26 cellular contexts compared by ENCODE assay signal in genomic region chr4:162117051-162117450, GRCh38. TPM values are rescaled to one million over a fixed set of nuclear protein-coding genes. Genes with fewer than 3 reads are reported as not detected.
"Had no signal": no experiment of that assay in that cellular context is flagged by ENCODE, and none has a peak within 500 bp of the region (broad histone marks: within the 10 kb centered on the region; RNA-seq: fewer than 3 reads in every experiment).

No MANE protein-coding gene starts in this region.

- H3K4me1 Mint-ChIP-seq: activated B cell treated with CpG ODN at 0.5 μM for 24 hours; activated CD4-positive, alpha-beta T cell treated with anti-CD3 and anti-CD28 coated beads for 36 hours; stimulated activated naive B cell treated with anti-CD40 and anti-IgM and Interleukin-4, amounts not matched to agents 10 μg/mL and 1 μg/mL and 100 μg/mL, for 72 hours had no signal

- ATAC-seq: activated CD4-positive, alpha-beta T cell treated with anti-CD3 and anti-CD28 coated beads for 36 hours; effector memory CD8-positive, alpha-beta T cell; esophagus mucosa; natural killer cell treated with Interleukin-12 subunit alpha and Interleukin-12 subunit beta and Interleukin-15 and Interleukin-18, amount 100 ng/mL, for 72 hours; sciatic nerve; stimulated activated naive B cell treated with anti-CD40 and anti-IgM and Interleukin-4, amounts not matched to agents 10 μg/mL and 1 μg/mL and 100 μg/mL, for 72 hours had no signal

- H3K4me1 ChIP-seq: adrenal gland, colonic mucosa, upper lobe of left lung had no signal

- H3K27me3 ChIP-seq: adrenal gland, colonic mucosa, hepatocyte, upper lobe of left lung had no signal

- H3K9me3 Mint-ChIP-seq: activated B cell treated with CpG ODN at 0.5 μM for 24 hours; stimulated activated naive B cell treated with anti-CD40 and anti-IgM and Interleukin-4, amounts not matched to agents 10 μg/mL and 1 μg/mL and 100 μg/mL, for 72 hours had no signal

- H3K27me3 Mint-ChIP-seq: activated B cell treated with CpG ODN at 0.5 μM for 24 hours; activated CD4-positive, alpha-beta T cell treated with anti-CD3 and anti-CD28 coated beads for 36 hours; activated naive CD8-positive, alpha-beta T cell; activated T-cell treated with anti-CD3 and anti-CD28 coated beads, Interleukin-2, amount 50 U/mL, for 24 hours; effector memory CD8-positive, alpha-beta T cell; natural killer cell treated with Interleukin-12 subunit alpha and Interleukin-12 subunit beta and Interleukin-15 and Interleukin-18, amount 100 ng/mL, for 72 hours; stimulated activated naive B cell treated with anti-CD40 and anti-IgM and Interleukin-4, amounts not matched to agents 10 μg/mL and 1 μg/mL and 100 μg/mL, for 72 hours had no signal

- H3K4me3 ChIP-seq: adrenal gland, colonic mucosa, hepatocyte, thoracic aorta, upper lobe of left lung had no signal

- H3K79me2 ChIP-seq: hepatocyte had no signal

- H3K4me2 ChIP-seq: hepatocyte had no signal

- H3K36me3 ChIP-seq: adrenal gland, colonic mucosa, thoracic aorta, upper lobe of left lung had no signal

- H3K27ac ChIP-seq: adrenal gland, colonic mucosa, hepatocyte, thoracic aorta, upper lobe of left lung had no signal

- DNase-seq: activated B cell treated with CpG ODN at 0.5 μM for 24 hours; activated CD4-positive, alpha-beta T cell treated with anti-CD3 and anti-CD28 coated beads for 36 hours; activated CD4-positive, alpha-beta T cell treated with anti-CD3 and anti-CD28 coated beads, Interleukin-2, amount 50 U/mL, for 4 hours; activated CD8-positive, alpha-beta memory T cell treated with anti-CD3 and anti-CD28 coated beads for 24 hours; activated CD8-positive, alpha-beta memory T cell treated with anti-CD3 and anti-CD28 coated beads, Interleukin-2, amount 50 U/mL, for 4 hours; activated naive CD4-positive, alpha-beta T cell; activated T-cell treated with anti-CD3 and anti-CD28 coated beads, Interleukin-2, amount 50 U/mL, for 24 hours; adrenal gland; central memory CD4-positive, alpha-beta T cell; colonic mucosa; effector memory CD8-positive, alpha-beta T cell; foreskin melanocyte; nucleus accumbens; small intestine; stimulated activated CD8-positive, alpha-beta memory T cell treated with anti-CD3 and anti-CD28 coated beads, Interleukin-4, amount 100 ng/mL, for 48 hours; stimulated activated naive B cell treated with anti-CD40 and anti-IgM and Interleukin-4, amounts not matched to agents 10 μg/mL and 1 μg/mL and 100 μg/mL, for 72 hours; T-helper 9 cell; upper lobe of left lung had no signal

- H3K4me3 Mint-ChIP-seq: activated B cell treated with CpG ODN at 0.5 μM for 24 hours; activated CD4-positive, alpha-beta T cell treated with anti-CD3 and anti-CD28 coated beads for 36 hours; activated naive CD8-positive, alpha-beta T cell; activated T-cell treated with anti-CD3 and anti-CD28 coated beads, Interleukin-2, amount 50 U/mL, for 24 hours; effector memory CD8-positive, alpha-beta T cell; natural killer cell treated with Interleukin-12 subunit alpha and Interleukin-12 subunit beta and Interleukin-15 and Interleukin-18, amount 100 ng/mL, for 72 hours; stimulated activated naive B cell treated with anti-CD40 and anti-IgM and Interleukin-4, amounts not matched to agents 10 μg/mL and 1 μg/mL and 100 μg/mL, for 72 hours had no signal

- H3K27ac Mint-ChIP-seq: activated B cell treated with CpG ODN at 0.5 μM for 24 hours; activated CD4-positive, alpha-beta T cell treated with anti-CD3 and anti-CD28 coated beads for 36 hours; activated naive CD8-positive, alpha-beta T cell; activated T-cell treated with anti-CD3 and anti-CD28 coated beads, Interleukin-2, amount 50 U/mL, for 24 hours; activated T-helper 2 cell treated with anti-CD3 and anti-CD28 coated beads, Interferon-gamma antibody, Interleukin-2, Interleukin-4, amounts not matched to agents 10 μg/mL and 5 μg/mL and 100 μg/mL, durations not matched to agents 14 hours and 24 hours and 36 hours; effector memory CD8-positive, alpha-beta T cell; natural killer cell treated with Interleukin-12 subunit alpha and Interleukin-12 subunit beta and Interleukin-15 and Interleukin-18, amount 100 ng/mL, for 72 hours; stimulated activated naive B cell treated with anti-CD40 and anti-IgM and Interleukin-4, amounts not matched to agents 10 μg/mL and 1 μg/mL and 100 μg/mL, for 72 hours had no signal

- H2AFZ ChIP-seq: hepatocyte had no signal

- H3K36me3 Mint-ChIP-seq: activated naive CD8-positive, alpha-beta T cell; stimulated activated naive B cell treated with anti-CD40 and anti-IgM and Interleukin-4, amounts not matched to agents 10 μg/mL and 1 μg/mL and 100 μg/mL, for 72 hours had no signal

RNA-seq across cellular contexts. Expression of gene FSTL5, which starts 46.7 kb away (rescaled TPM):
- total RNA-seq: activated B cell treated with CpG ODN at 0.5 μM for 24 hours; activated CD4-positive, alpha-beta T cell treated with anti-CD3 and anti-CD28 coated beads for 36 hours; activated T-helper 2 cell treated with anti-CD3 and anti-CD28 coated beads, Interferon-gamma antibody, Interleukin-2, Interleukin-4, amounts not matched to agents 10 μg/mL and 5 μg/mL and 100 μg/mL, durations not matched to agents 14 hours and 24 hours and 36 hours; esophagus mucosa; natural killer cell treated with Interleukin-12 subunit alpha and Interleukin-12 subunit beta and Interleukin-15 and Interleukin-18, amount 100 ng/mL, for 72 hours; T-helper 1 cell treated with Interleukin-12 subunit alpha and Interleukin-12 subunit beta and Interleukin-4 antibody, amounts not matched to agents 30 ng/mL and 1 ng/mL, for 36 hours; thoracic aorta; upper lobe of left lung had no signal
